13 cellular contexts compared by ENCODE assay signal in genomic region chr5:1293997-1294838, GRCh38.
DNase-seq lines count a peak whose midpoint lies in the region; ATAC-seq and TF ChIP-seq lines count a peak whose summit lies in the region.
"Had no signal": no experiment of that assay in that cellular context is flagged by ENCODE, and none has a peak within 500 bp of the region (broad histone marks: within the 10 kb centered on the region; RNA-seq: fewer than 3 reads in every experiment).

No MANE protein-coding gene starts in this region.

- peaks cover 0 to 32% (median under 1%) of the 10 kb centered on the region in 11 experiments; a peak in 11 of 22 replicates for H3K36me3 ChIP-seq in BLaER1 treated with 17β-estradiol and CSF1 and Interleukin-3, amounts not matched to agents 10 nM and 100 nM
- H3K36me3 ChIP-seq in WERI-Rb-1, result no peaks in the 10 kb centered on the region
- H3K36me3 ChIP-seq: left lung, vagina had no signal

- peaks cover 31 to 75% (median 72%) of the 10 kb centered on the region in 10 experiments for H3K4me1 ChIP-seq in BLaER1 treated with 17β-estradiol and CSF1 and Interleukin-3, amounts not matched to agents 10 nM and 100 nM
- H3K4me1 ChIP-seq: vagina had no signal

- TF ChIP-seq CTCF in WERI-Rb-1 (IDR thresholded peaks at IDR 0.05; ENCODE audit: low read depth, low read length), result no peak

- H3K27ac ChIP-seq in BLaER1 treated with 17β-estradiol and CSF1 and Interleukin-3, amounts not matched to agents 10 nM and 100 nM, result peak overlapping the region in 8 of 11 experiments; percentile 16 to 77 (median 69); a peak in 14 of 22 replicates
- no peak overlapping the region for H3K27ac ChIP-seq in WERI-Rb-1
- H3K27ac ChIP-seq: left lung, vagina, VCaP had no signal

- no peak overlapping the region for H3K27ac Mint-ChIP-seq in memory B cell
- H3K27ac Mint-ChIP-seq: dendritic cell treated with granulocyte-macrophage colony-stimulating factor and Interleukin-4, amounts not matched to agents 40 ng/mL and 50 ng/mL, for 4 days had no signal

- peak overlapping the region; percentile 54 for H3K4me3 Mint-ChIP-seq in memory B cell
- H3K4me3 Mint-ChIP-seq: dendritic cell treated with granulocyte-macrophage colony-stimulating factor and Interleukin-4, amounts not matched to agents 40 ng/mL and 50 ng/mL, for 4 days had no signal

- TF ChIP-seq POLR2A in GM18505 (IDR thresholded peaks at IDR 0.05; ENCODE audit: borderline replicate concordance, extremely low read depth, insufficient read depth, insufficient read length), result no peak

- peak overlapping the region; percentile 46 to 71 (median 66) for H3K4me3 ChIP-seq in BLaER1 treated with 17β-estradiol and CSF1 and Interleukin-3, amounts not matched to agents 10 nM and 100 nM
- H3K4me3 ChIP-seq in WERI-Rb-1 (ENCODE audit: low read depth, low read length), result no peak overlapping the region; the same call in 1 of the 2 replicates
- H3K4me3 ChIP-seq: left lung had no signal

- H3K27me3 ChIP-seq in BLaER1 treated with 17β-estradiol and CSF1 and Interleukin-3, amounts not matched to agents 10 nM and 100 nM, result peaks cover 0 to 77% (median 0%) of the 10 kb centered on the region in 11 experiments; a peak in 10 of 22 replicates
- H3K27me3 ChIP-seq in WERI-Rb-1 (ENCODE audit: insufficient read depth, low read depth, severe bottlenecking), result no peaks in the 10 kb centered on the region
- H3K27me3 ChIP-seq: vagina had no signal

- H3K36me3 Mint-ChIP-seq in memory B cell, result no peaks in the 10 kb centered on the region

- H3K9ac ChIP-seq in BLaER1 treated with 17β-estradiol and CSF1 and Interleukin-3, amounts not matched to agents 10 nM and 100 nM, result peak overlapping the region in 8 of 11 experiments; percentile 59 to 83 (median 74); a peak in 16 of 22 replicates

- peaks cover 23% of the 10 kb centered on the region for H3K27me3 Mint-ChIP-seq in memory B cell

- ATAC-seq in GM18505 (IDR thresholded peaks at IDR 0.05; ENCODE audit: unreplicated experiment) (peak; percentile 17), memory B cell (ENCODE audit: low read depth) (no peak), GM21576 (IDR thresholded peaks at IDR 0.05; ENCODE audit: unreplicated experiment) (no peak), HG02623 (IDR thresholded peaks at IDR 0.05; ENCODE audit: unreplicated experiment) (no peak)

- H3K9me3 ChIP-seq in BLaER1 treated with 17β-estradiol and CSF1 and Interleukin-3, amounts not matched to agents 10 nM and 100 nM (replicated peaks in 1 of 11), result peaks cover 0 to 7% (median 0%) of the 10 kb centered on the region in 11 experiments; a peak in 4 of 22 replicates
- H3K9me3 ChIP-seq in WERI-Rb-1 (ENCODE audit: severe bottlenecking), result peaks cover 14% of the 10 kb centered on the region
- H3K9me3 ChIP-seq: left lung, vagina had no signal

- H3K4me1 Mint-ChIP-seq in memory B cell, result peaks cover 5% of the 10 kb centered on the region

- peak overlapping the region; percentile 97 to 100 (median 100) for H3K4me2 ChIP-seq in BLaER1 treated with 17β-estradiol and CSF1 and Interleukin-3, amounts not matched to agents 10 nM and 100 nM

- H4K20me1 ChIP-seq in BLaER1 treated with 17β-estradiol and CSF1 and Interleukin-3, amounts not matched to agents 10 nM and 100 nM, result peaks cover 0 to 54% (median 29%) of the 10 kb centered on the region in 11 experiments; a peak in 17 of 22 replicates

- no peaks in the 10 kb centered on the region for H3K9me3 Mint-ChIP-seq in memory B cell
- H3K9me3 Mint-ChIP-seq: dendritic cell treated with granulocyte-macrophage colony-stimulating factor and Interleukin-4, amounts not matched to agents 40 ng/mL and 50 ng/mL, for 4 days had no signal

- DNase-seq in WERI-Rb-1, result peak; percentile 11
- DNase-seq in memory B cell (ENCODE audit: low spot score in 2 of 2), result no peak
- DNase-seq in NCI-H510A treated with DMSO at 0.1 percent for 48 hours (lab: John Stamatoyannopoulos, UW), result no peak
- no peak for DNase-seq in SW480 (ENCODE audit: low spot score)
- DNase-seq: NCI-H2029 had no signal
